15 cellular contexts compared by ENCODE assay signal in the genomic region with DNA sequence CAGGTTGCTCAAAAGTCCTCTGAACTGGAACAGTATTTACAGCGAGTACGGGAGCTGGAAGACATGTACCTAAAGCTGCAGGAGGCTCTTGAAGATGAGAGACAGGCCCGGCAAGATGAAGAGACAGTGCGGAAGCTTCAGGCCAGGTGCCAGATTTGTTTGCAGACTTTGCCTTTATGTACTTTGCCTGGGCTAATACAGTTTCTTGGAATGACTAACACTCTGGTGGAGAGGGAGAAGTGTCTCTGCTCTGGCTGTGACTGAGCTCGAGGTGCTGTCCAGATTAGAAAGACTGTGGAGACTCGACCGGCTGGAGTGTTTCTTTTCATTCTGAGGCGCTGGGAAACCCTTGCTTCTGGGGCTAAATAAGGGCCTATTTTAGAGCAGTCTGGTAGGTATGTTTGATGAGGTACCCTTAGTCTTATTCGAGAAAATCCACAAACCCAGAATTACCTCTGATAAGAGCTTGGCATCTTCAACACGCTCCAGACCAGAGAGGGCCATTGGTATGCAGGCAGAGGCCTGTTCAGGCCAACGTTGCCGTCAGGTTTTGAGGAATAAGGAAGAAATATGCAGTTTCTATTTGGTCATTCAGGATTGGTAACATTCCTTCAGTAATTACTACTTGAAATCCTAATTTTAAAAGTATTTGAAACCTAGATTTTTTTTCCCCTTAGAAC.
DNase-seq lines count a peak whose midpoint lies in the region; ATAC-seq and TF ChIP-seq lines count a peak whose summit lies in the region.
"Had no signal": no experiment of that assay in that cellular context is flagged by ENCODE, and none has a peak within 500 bp of the region (broad histone marks: within the 10 kb centered on the region; RNA-seq: fewer than 3 reads in every experiment).

No MANE protein-coding gene starts in this region.

- H3K27ac ChIP-seq in C4-2B: peak overlapping the region; percentile 15
- H3K27ac ChIP-seq: ovary, testis had no signal

- peaks cover 33% of the 10 kb centered on the region for H3K4me1 Mint-ChIP-seq in chondrocyte (ENCODE audit: low read depth)

- ATAC-seq in HG02870 (IDR thresholded peaks at IDR 0.05; ENCODE audit: unreplicated experiment): peak; percentile 56
- no peak for ATAC-seq in GM21390 (IDR thresholded peaks at IDR 0.05; ENCODE audit: unreplicated experiment)
- ATAC-seq in GM18502 (IDR thresholded peaks at IDR 0.05; ENCODE audit: poor library complexity, unreplicated experiment): no peak
- ATAC-seq: HCT116, T-cell had no signal

- in situ Hi-C loops in G401 (cut with HindIII; ENCODE audit: low sequenced_read_pairs): loop anchor here (10.0 kb wide), 1 partner anchor 66 kb away; no protein-coding TSS in a partner anchor

- no peak for DNase-seq in chondrocyte (ENCODE audit: low spot score)
- peak; percentile 44 for DNase-seq in mucosa of gallbladder (ENCODE audit: low spot score)
- no peak for DNase-seq in mesenteric fat pad (ENCODE audit: low spot score)
- DNase-seq in G401 (ENCODE audit: low spot score): no peak
- DNase-seq: activated T-cell treated with anti-CD3 and anti-CD28 coated beads for 4 hours, NCI-H187, NCI-H526, ovary, T-cell, testis had no signal

- peaks cover 33% of the 10 kb centered on the region for H3K36me3 Mint-ChIP-seq in chondrocyte (ENCODE audit: low read depth)

- peaks cover 6% of the 10 kb centered on the region for H3K9me3 Mint-ChIP-seq in chondrocyte (ENCODE audit: low read depth)

- no peaks in the 10 kb centered on the region for H3K27me3 Mint-ChIP-seq in chondrocyte (ENCODE audit: low read depth)
- H3K27me3 Mint-ChIP-seq: T-cell had no signal

- H3K27ac Mint-ChIP-seq in chondrocyte (ENCODE audit: unreplicated experiment): peak overlapping the region; percentile 8
- H3K27ac Mint-ChIP-seq: T-cell had no signal

- H3K4me3 Mint-ChIP-seq in chondrocyte (ENCODE audit: unreplicated experiment): no peak overlapping the region
- H3K4me3 Mint-ChIP-seq: T-cell had no signal

- TF ChIP-seq CTCF in C4-2B (conservative IDR thresholded peaks at IDR 0.05): no peak
- TF ChIP-seq CTCF in chondrocyte (IDR thresholded peaks at IDR 0.05): no peak
